34 cellular contexts compared by ENCODE assay signal in the genomic region with DNA sequence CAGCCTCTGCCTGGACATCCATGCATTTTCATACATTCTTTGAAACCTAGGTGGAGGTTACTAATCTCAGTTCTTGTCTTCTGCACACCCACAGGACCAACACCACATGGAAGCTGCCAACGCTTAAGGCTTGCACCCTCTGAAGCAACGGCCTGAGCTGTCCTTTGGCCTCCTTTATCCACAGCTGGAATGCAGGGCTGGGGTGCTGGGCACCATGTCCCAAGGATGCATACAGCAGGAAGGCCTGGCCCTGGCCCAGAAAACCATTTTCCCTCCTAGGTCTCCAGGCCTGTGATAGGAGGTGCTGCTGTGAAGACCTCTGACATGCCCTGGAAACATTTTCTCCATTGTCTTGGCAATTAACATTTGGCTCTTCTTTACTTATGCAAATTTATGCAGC.
"Had no signal": no experiment of that assay in that cellular context is flagged by ENCODE, and none has a peak within 500 bp of the region (broad histone marks: within the 10 kb centered on the region; RNA-seq: fewer than 3 reads in every experiment).

No MANE protein-coding gene starts in this region.

- H3K9me3 Mint-ChIP-seq: activated CD4-positive, alpha-beta memory T cell treated with anti-CD3 and anti-CD28 coated beads for 36 hours; activated CD4-positive, alpha-beta T cell treated with anti-CD3 and anti-CD28 coated beads, Interleukin-2, amount 10 ng/mL, durations not matched to agents 24 days and 14 days; activated CD8-positive, alpha-beta T cell treated with anti-CD3 and anti-CD28 coated beads for 36 hours; activated naive CD4-positive, alpha-beta T cell treated with anti-CD3 and anti-CD28 coated beads, Interleukin-2, amount 10 ng/mL, durations not matched to agents 7 days and 5 days; activated naive CD4-positive, alpha-beta T cell treated with anti-CD3 and anti-CD28 coated beads, Interleukin-2, amount 50 U/mL, for 24 hours; activated naive CD8-positive, alpha-beta T cell treated with anti-CD3 and anti-CD28 coated beads, Interleukin-2, amount 10 ng/mL, durations not matched to agents 7 days and 5 days; activated naive CD8-positive, alpha-beta T cell treated with anti-CD3 and anti-CD28 coated beads, Interleukin-2, amount 50 U/mL, for 24 hours; activated T-cell treated with anti-CD3 and anti-CD28 coated beads, Interleukin-2, amount 50 U/mL, for 24 hours; activated T-helper 2 cell treated with anti-CD3 and anti-CD28 coated beads, Interferon-gamma antibody, Interleukin-2, Interleukin-4, amounts not matched to agents 10 μg/mL and 5 μg/mL and 100 μg/mL, durations not matched to agents 14 hours and 24 hours and 36 hours; T-helper 1 cell treated with Interleukin-12 subunit alpha and Interleukin-12 subunit beta and Interleukin-4 antibody, amounts not matched to agents 30 μg/mL and 1 μg/mL, for 36 hours; T-helper 2 cell treated with Interferon-gamma antibody and Interleukin-4, amounts not matched to agents 5 μg/mL and 100 μg/mL, for 36 hours had no signal

- H3K4me1 Mint-ChIP-seq: activated B cell treated with CpG ODN at 0.5 μM for 24 hours; activated CD4-positive, alpha-beta T cell treated with anti-CD3 and anti-CD28 coated beads, Interleukin-2, amount 10 ng/mL, durations not matched to agents 24 days and 14 days; activated CD8-positive, alpha-beta memory T cell treated with anti-CD3 and anti-CD28 coated beads, Interleukin-2, amount 10 ng/mL, durations not matched to agents 7 days and 5 days; activated naive CD4-positive, alpha-beta T cell treated with anti-CD3 and anti-CD28 coated beads, Interleukin-2, amount 10 ng/mL, durations not matched to agents 7 days and 5 days; activated naive CD4-positive, alpha-beta T cell treated with anti-CD3 and anti-CD28 coated beads, Interleukin-2, amount 50 U/mL, for 24 hours; activated naive CD8-positive, alpha-beta T cell treated with anti-CD3 and anti-CD28 coated beads, Interleukin-2, amount 10 ng/mL, durations not matched to agents 7 days and 5 days; activated naive CD8-positive, alpha-beta T cell treated with anti-CD3 and anti-CD28 coated beads, Interleukin-2, amount 50 U/mL, for 24 hours had no signal

- H3K9me3 ChIP-seq: body of pancreas, breast epithelium had no signal

- DNase-seq: activated B cell treated with CpG ODN at 0.5 μM for 24 hours; activated CD4-positive, alpha-beta memory T cell treated with anti-CD3 and anti-CD28 coated beads for 36 hours; activated CD4-positive, alpha-beta T cell treated with anti-CD3 and anti-CD28 coated beads for 4 hours; activated CD4-positive, alpha-beta T cell treated with anti-CD3 and anti-CD28 coated beads, Interleukin-2, amount 10 ng/mL, durations not matched to agents 24 days and 14 days; activated CD4-positive, alpha-beta T cell treated with anti-CD3 and anti-CD28 coated beads, Interleukin-2, amount 50 U/mL, for 1 hour; activated CD4-positive, alpha-beta T cell treated with anti-CD3 and anti-CD28 coated beads, Interleukin-2, amount 50 U/mL, for 4 hours; activated CD4-positive, CD25-positive, alpha-beta regulatory T cell treated with anti-CD3 and anti-CD28 coated beads, Interleukin-2, amount 50 U/mL, for 72 hours; activated CD8-positive, alpha-beta memory T cell treated with anti-CD3 and anti-CD28 coated beads for 24 hours; activated CD8-positive, alpha-beta memory T cell treated with anti-CD3 and anti-CD28 coated beads, Interleukin-2, amount 10 ng/mL, durations not matched to agents 7 days and 5 days; activated CD8-positive, alpha-beta memory T cell treated with anti-CD3 and anti-CD28 coated beads, Interleukin-2, amount 50 U/mL, for 48 hours; activated CD8-positive, alpha-beta T cell treated with anti-CD3 and anti-CD28 coated beads for 36 hours; activated effector memory CD4-positive, alpha-beta T cell treated with Interleukin-2 at 50 U/mL for 16 hours; activated gamma-delta T cell; activated naive CD4-positive, alpha-beta T cell treated with anti-CD3 and anti-CD28 coated beads, Interleukin-2, amount 10 ng/mL, durations not matched to agents 7 days and 5 days; activated naive CD4-positive, alpha-beta T cell treated with Interleukin-2 at 50 U/mL for 16 hours; activated naive CD8-positive, alpha-beta T cell treated with anti-CD3 and anti-CD28 coated beads, Interleukin-2, amount 10 ng/mL, durations not matched to agents 7 days and 5 days; activated naive CD8-positive, alpha-beta T cell treated with anti-CD3 and anti-CD28 coated beads, Interleukin-2, amount 50 U/mL, for 24 hours; activated T-cell treated with anti-CD3 and anti-CD28 coated beads, Interleukin-2, amount 50 U/mL, for 24 hours; activated T-cell treated with anti-CD3 and anti-CD28 coated beads, Interleukin-2, amount 50 U/mL, for 48 hours; amygdala; anterior cingulate cortex; body of pancreas; brain microvascular endothelial cell; central memory CD4-positive, alpha-beta T cell; T-helper 1 cell; T-helper 2 cell; T-helper 9 cell had no signal

- H3K36me3 ChIP-seq: brain microvascular endothelial cell, breast epithelium had no signal

- H3K4me1 ChIP-seq: body of pancreas, breast epithelium had no signal

- H3K36me3 Mint-ChIP-seq: activated CD4-positive, alpha-beta memory T cell treated with anti-CD3 and anti-CD28 coated beads for 36 hours; activated CD8-positive, alpha-beta memory T cell treated with anti-CD3 and anti-CD28 coated beads, Interleukin-2, amount 10 ng/mL, durations not matched to agents 7 days and 5 days; activated naive CD4-positive, alpha-beta T cell treated with anti-CD3 and anti-CD28 coated beads, Interleukin-2, amount 10 ng/mL, durations not matched to agents 7 days and 5 days; activated naive CD4-positive, alpha-beta T cell treated with anti-CD3 and anti-CD28 coated beads, Interleukin-2, amount 50 U/mL, for 24 hours; activated naive CD8-positive, alpha-beta T cell; activated naive CD8-positive, alpha-beta T cell treated with anti-CD3 and anti-CD28 coated beads, Interleukin-2, amount 10 ng/mL, durations not matched to agents 7 days and 5 days had no signal

- H3K27me3 ChIP-seq: body of pancreas, brain microvascular endothelial cell, breast epithelium had no signal

- ATAC-seq: activated CD8-positive, alpha-beta memory T cell treated with anti-CD3 and anti-CD28 coated beads, Interleukin-2, amount 10 ng/mL, durations not matched to agents 7 days and 5 days; activated CD8-positive, alpha-beta T cell treated with anti-CD3 and anti-CD28 coated beads for 36 hours; activated naive CD8-positive, alpha-beta T cell treated with anti-CD3 and anti-CD28 coated beads, Interleukin-2, amount 50 U/mL, for 24 hours; body of pancreas had no signal

- H3K4me3 ChIP-seq: body of pancreas, breast epithelium had no signal

- H3K27me3 Mint-ChIP-seq: activated B cell treated with CpG ODN at 0.5 μM for 24 hours; activated CD4-positive, alpha-beta memory T cell treated with anti-CD3 and anti-CD28 coated beads for 36 hours; activated CD4-positive, alpha-beta T cell treated with anti-CD3 and anti-CD28 coated beads, Interleukin-2, amount 10 ng/mL, durations not matched to agents 24 days and 14 days; activated CD8-positive, alpha-beta memory T cell treated with anti-CD3 and anti-CD28 coated beads, Interleukin-2, amount 10 ng/mL, durations not matched to agents 7 days and 5 days; activated CD8-positive, alpha-beta T cell treated with anti-CD3 and anti-CD28 coated beads for 36 hours; activated naive CD4-positive, alpha-beta T cell treated with anti-CD3 and anti-CD28 coated beads, Interleukin-2, amount 10 ng/mL, durations not matched to agents 7 days and 5 days; activated naive CD4-positive, alpha-beta T cell treated with anti-CD3 and anti-CD28 coated beads, Interleukin-2, amount 50 U/mL, for 24 hours; activated naive CD8-positive, alpha-beta T cell; activated naive CD8-positive, alpha-beta T cell treated with anti-CD3 and anti-CD28 coated beads, Interleukin-2, amount 10 ng/mL, durations not matched to agents 7 days and 5 days; activated naive CD8-positive, alpha-beta T cell treated with anti-CD3 and anti-CD28 coated beads, Interleukin-2, amount 50 U/mL, for 24 hours; activated T-cell treated with anti-CD3 and anti-CD28 coated beads, Interleukin-2, amount 50 U/mL, for 24 hours had no signal

- H3K4me3 Mint-ChIP-seq: activated B cell treated with CpG ODN at 0.5 μM for 24 hours; activated CD4-positive, alpha-beta memory T cell treated with anti-CD3 and anti-CD28 coated beads for 36 hours; activated CD4-positive, alpha-beta T cell treated with anti-CD3 and anti-CD28 coated beads, Interleukin-2, amount 10 ng/mL, durations not matched to agents 24 days and 14 days; activated CD8-positive, alpha-beta memory T cell treated with anti-CD3 and anti-CD28 coated beads, Interleukin-2, amount 10 ng/mL, durations not matched to agents 7 days and 5 days; activated CD8-positive, alpha-beta T cell treated with anti-CD3 and anti-CD28 coated beads for 36 hours; activated naive CD4-positive, alpha-beta T cell treated with anti-CD3 and anti-CD28 coated beads, Interleukin-2, amount 10 ng/mL, durations not matched to agents 7 days and 5 days; activated naive CD4-positive, alpha-beta T cell treated with anti-CD3 and anti-CD28 coated beads, Interleukin-2, amount 50 U/mL, for 24 hours; activated naive CD8-positive, alpha-beta T cell; activated naive CD8-positive, alpha-beta T cell treated with anti-CD3 and anti-CD28 coated beads, Interleukin-2, amount 10 ng/mL, durations not matched to agents 7 days and 5 days; activated naive CD8-positive, alpha-beta T cell treated with anti-CD3 and anti-CD28 coated beads, Interleukin-2, amount 50 U/mL, for 24 hours; activated T-cell treated with anti-CD3 and anti-CD28 coated beads, Interleukin-2, amount 50 U/mL, for 24 hours; T-helper 1 cell treated with Interleukin-12 subunit alpha and Interleukin-12 subunit beta and Interleukin-4 antibody, amounts not matched to agents 30 μg/mL and 1 μg/mL, for 36 hours; T-helper 2 cell treated with Interferon-gamma antibody and Interleukin-4, amounts not matched to agents 5 μg/mL and 100 μg/mL, for 36 hours had no signal

- H3K27ac Mint-ChIP-seq: activated B cell treated with CpG ODN at 0.5 μM for 24 hours; activated CD4-positive, alpha-beta memory T cell treated with anti-CD3 and anti-CD28 coated beads for 36 hours; activated CD4-positive, alpha-beta T cell treated with anti-CD3 and anti-CD28 coated beads, Interleukin-2, amount 10 ng/mL, durations not matched to agents 24 days and 14 days; activated CD8-positive, alpha-beta memory T cell treated with anti-CD3 and anti-CD28 coated beads, Interleukin-2, amount 10 ng/mL, durations not matched to agents 7 days and 5 days; activated CD8-positive, alpha-beta T cell treated with anti-CD3 and anti-CD28 coated beads for 36 hours; activated naive CD4-positive, alpha-beta T cell treated with anti-CD3 and anti-CD28 coated beads, Interleukin-2, amount 10 ng/mL, durations not matched to agents 7 days and 5 days; activated naive CD4-positive, alpha-beta T cell treated with anti-CD3 and anti-CD28 coated beads, Interleukin-2, amount 50 U/mL, for 24 hours; activated naive CD8-positive, alpha-beta T cell; activated naive CD8-positive, alpha-beta T cell treated with anti-CD3 and anti-CD28 coated beads, Interleukin-2, amount 10 ng/mL, durations not matched to agents 7 days and 5 days; activated naive CD8-positive, alpha-beta T cell treated with anti-CD3 and anti-CD28 coated beads, Interleukin-2, amount 50 U/mL, for 24 hours; activated T-cell treated with anti-CD3 and anti-CD28 coated beads, Interleukin-2, amount 50 U/mL, for 24 hours; activated T-helper 2 cell treated with anti-CD3 and anti-CD28 coated beads, Interferon-gamma antibody, Interleukin-2, Interleukin-4, amounts not matched to agents 10 μg/mL and 5 μg/mL and 100 μg/mL, durations not matched to agents 14 hours and 24 hours and 36 hours; T-helper 1 cell treated with Interleukin-12 subunit alpha and Interleukin-12 subunit beta and Interleukin-4 antibody, amounts not matched to agents 30 μg/mL and 1 μg/mL, for 36 hours; T-helper 2 cell treated with Interferon-gamma antibody and Interleukin-4, amounts not matched to agents 5 μg/mL and 100 μg/mL, for 36 hours had no signal

- H3K27ac ChIP-seq: body of pancreas, brain microvascular endothelial cell, breast epithelium, VCaP had no signal
